1 cellular context compared by ENCODE assay signal in the genomic region with DNA sequence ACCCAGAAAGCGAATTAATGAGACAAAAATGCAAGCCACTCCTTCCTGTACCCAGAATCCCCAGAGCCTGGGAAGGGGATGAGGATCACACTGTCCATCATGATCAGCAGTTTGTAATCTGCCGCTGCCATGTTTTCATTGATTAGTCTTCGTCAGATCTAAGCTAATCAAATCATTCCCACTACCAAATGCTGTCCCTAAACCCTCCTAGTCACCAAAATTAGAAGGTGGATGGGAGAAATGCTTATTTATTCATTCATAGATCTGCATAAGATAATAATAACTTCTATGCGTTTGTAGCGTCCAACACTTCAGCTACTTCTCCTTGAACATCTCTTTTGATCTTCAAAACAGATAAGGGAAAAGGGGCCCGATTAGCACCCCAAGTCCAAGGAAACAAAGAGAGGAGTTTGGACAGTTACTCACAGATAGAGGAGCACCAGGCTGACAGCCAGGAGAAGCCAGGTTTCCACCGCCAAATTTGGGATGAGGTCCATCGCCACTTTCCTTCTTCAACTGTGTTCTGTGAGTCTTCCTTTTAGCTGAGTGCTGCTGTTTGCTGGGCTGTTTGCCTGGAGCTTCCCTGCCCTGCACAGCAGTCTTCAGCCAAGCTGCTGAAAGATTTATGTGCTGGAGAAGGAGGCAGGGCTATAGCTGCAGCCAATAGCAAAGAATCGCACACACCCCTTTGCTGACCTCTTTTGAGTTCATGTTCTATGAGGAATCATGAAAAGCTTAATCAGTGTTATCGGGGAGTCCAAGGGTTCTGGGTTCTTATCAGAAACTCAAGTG.
TF ChIP-seq lines count a peak whose summit lies in the region.

A gene (minus strand): TSS at position 597 of the 792 bp plus-strand sequence. CDS start 100 bp downstream, at position 497.

TF ChIP-seq in K562, 482 proteins besides CTCF, POLR2A, EP300 and RAD21 (continued from another document and continues in another):
- TF ChIP-seq, protein P1, sequence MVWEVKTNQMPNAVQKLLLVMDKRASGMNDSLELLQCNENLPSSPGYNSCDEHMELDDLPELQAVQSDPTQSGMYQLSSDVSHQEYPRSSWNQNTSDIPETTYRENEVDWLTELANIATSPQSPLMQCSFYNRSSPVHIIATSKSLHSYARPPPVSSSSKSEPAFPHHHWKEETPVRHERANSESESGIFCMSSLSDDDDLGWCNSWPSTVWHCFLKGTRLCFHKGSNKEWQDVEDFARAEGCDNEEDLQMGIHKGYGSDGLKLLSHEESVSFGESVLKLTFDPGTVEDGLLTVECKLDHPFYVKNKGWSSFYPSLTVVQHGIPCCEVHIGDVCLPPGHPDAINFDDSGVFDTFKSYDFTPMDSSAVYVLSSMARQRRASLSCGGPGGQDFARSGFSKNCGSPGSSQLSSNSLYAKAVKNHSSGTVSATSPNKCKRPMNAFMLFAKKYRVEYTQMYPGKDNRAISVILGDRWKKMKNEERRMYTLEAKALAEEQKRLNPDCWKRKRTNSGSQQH (CRISPR knock-in tag; IDR thresholded peaks at IDR 0.05), result no peak
- TF ChIP-seq CBX1 (IDR thresholded peaks at IDR 0.05; ENCODE audit: low read depth) (peak; percentile 59; the same call in 1 of the 2 replicates), RB1 (IDR thresholded peaks at IDR 0.05; ENCODE audit: low read depth) (peak; percentile 45; the same call in 1 of the 2 replicates), SOX6 (IDR thresholded peaks at IDR 0.05) (peak; percentile 65), TRIM24 (IDR thresholded peaks at IDR 0.05) (no peak), ELF1 (tag; IDR thresholded peaks at IDR 0.05) (no peak), SMARCB1 (IDR thresholded peaks at IDR 0.05; ENCODE audit: insufficient read length, low read depth) (no peak), ETV6 (IDR thresholded peaks at IDR 0.05; ENCODE audit: borderline replicate concordance in 1 of 2, low read depth in 2 of 2, low read length in 1 of 2) (no peak), ETV6 (CRISPR knock-in tag; IDR thresholded peaks at IDR 0.05; ENCODE audit: borderline replicate concordance) (no peak), FOXA3 (CRISPR knock-in tag; conservative IDR thresholded peaks at IDR 0.05 in 1 of 2, IDR thresholded peaks at IDR 0.05 in 1 of 2) (no peak), SREBF1 (IDR thresholded peaks at IDR 0.05; ENCODE audit: borderline replicate concordance, low read depth, low read length) (no peak), ZNF274 (IDR thresholded peaks at IDR 0.05; ENCODE audit: borderline replicate concordance, low read depth, low read length) (no peak), SP1 (CRISPR knock-in tag; IDR thresholded peaks at IDR 0.05) (no peak), ZNF766 (CRISPR knock-in tag; conservative IDR thresholded peaks at IDR 0.05) (peak; percentile 64; the same call in 1 of the 2 replicates), TBL1XR1 (IDR thresholded peaks at IDR 0.05; ENCODE audit: low read length in 2 of 2) (peak; percentile 41 to 43; a peak in 2 of 4 replicates), SMAD3 (CRISPR knock-in tag; conservative IDR thresholded peaks at IDR 0.05) (no peak), ARID1B (IDR thresholded peaks at IDR 0.05) (peak; percentile 68), CHD4 (IDR thresholded peaks at IDR 0.05; ENCODE audit: insufficient read depth, insufficient replicate concordance, low read depth, low read length, poor library complexity, severe bottlenecking) (no peak), ATF1 (CRISPR knock-in tag; IDR thresholded peaks at IDR 0.05) (no peak), ATF1 (tag; IDR thresholded peaks at IDR 0.05) (0 out of 2 replicates have a peak, but pooled peaks have one; percentile 2), L3MBTL2 (IDR thresholded peaks at IDR 0.05) (no peak), RBM17 (IDR thresholded peaks at IDR 0.05; ENCODE audit: borderline replicate concordance, low read depth, low read length) (no peak), ZC3H4 (CRISPR knock-in tag; IDR thresholded peaks at IDR 0.05; ENCODE audit: borderline replicate concordance) (no peak), OTX1 (CRISPR knock-in tag; IDR thresholded peaks at IDR 0.05) (no peak), PYGO2 (tag; IDR thresholded peaks at IDR 0.05) (no peak), RBM22 (IDR thresholded peaks at IDR 0.05; ENCODE audit: low read depth, low read length, poor library complexity, severe bottlenecking) (no peak), NRF1 (conservative IDR thresholded peaks at IDR 0.05 in 1 of 2, IDR thresholded peaks at IDR 0.05 in 1 of 2) (peak; percentile 46 to 53; a peak in 2 of 4 replicates)
- TF ChIP-seq, protein P2, sequence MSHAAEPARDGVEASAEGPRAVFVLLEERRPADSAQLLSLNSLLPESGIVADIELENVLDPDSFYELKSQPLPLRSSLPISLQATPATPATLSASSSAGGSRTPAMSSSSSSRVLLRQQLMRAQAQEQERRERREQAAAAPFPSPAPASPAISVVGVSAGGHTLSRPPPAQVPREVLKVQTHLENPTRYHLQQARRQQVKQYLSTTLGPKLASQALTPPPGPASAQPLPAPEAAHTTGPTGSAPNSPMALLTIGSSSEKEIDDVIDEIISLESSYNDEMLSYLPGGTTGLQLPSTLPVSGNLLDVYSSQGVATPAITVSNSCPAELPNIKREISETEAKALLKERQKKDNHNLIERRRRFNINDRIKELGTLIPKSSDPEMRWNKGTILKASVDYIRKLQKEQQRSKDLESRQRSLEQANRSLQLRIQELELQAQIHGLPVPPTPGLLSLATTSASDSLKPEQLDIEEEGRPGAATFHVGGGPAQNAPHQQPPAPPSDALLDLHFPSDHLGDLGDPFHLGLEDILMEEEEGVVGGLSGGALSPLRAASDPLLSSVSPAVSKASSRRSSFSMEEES (CRISPR knock-in tag; IDR thresholded peaks at IDR 0.05), result no peak
- TF ChIP-seq, protein P3, sequence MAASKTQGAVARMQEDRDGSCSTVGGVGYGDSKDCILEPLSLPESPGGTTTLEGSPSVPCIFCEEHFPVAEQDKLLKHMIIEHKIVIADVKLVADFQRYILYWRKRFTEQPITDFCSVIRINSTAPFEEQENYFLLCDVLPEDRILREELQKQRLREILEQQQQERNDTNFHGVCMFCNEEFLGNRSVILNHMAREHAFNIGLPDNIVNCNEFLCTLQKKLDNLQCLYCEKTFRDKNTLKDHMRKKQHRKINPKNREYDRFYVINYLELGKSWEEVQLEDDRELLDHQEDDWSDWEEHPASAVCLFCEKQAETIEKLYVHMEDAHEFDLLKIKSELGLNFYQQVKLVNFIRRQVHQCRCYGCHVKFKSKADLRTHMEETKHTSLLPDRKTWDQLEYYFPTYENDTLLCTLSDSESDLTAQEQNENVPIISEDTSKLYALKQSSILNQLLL (CRISPR knock-in tag; IDR thresholded peaks at IDR 0.05; ENCODE audit: borderline replicate concordance), result no peak
- TF ChIP-seq, protein P4, sequence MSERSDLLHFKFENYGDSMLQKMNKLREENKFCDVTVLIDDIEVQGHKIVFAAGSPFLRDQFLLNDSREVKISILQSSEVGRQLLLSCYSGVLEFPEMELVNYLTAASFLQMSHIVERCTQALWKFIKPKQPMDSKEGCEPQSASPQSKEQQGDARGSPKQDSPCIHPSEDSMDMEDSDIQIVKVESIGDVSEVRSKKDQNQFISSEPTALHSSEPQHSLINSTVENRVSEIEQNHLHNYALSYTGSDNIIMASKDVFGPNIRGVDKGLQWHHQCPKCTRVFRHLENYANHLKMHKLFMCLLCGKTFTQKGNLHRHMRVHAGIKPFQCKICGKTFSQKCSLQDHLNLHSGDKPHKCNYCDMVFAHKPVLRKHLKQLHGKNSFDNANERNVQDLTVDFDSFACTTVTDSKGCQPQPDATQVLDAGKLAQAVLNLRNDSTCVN (CRISPR knock-in tag; IDR thresholded peaks at IDR 0.05), result no peak
- TF ChIP-seq, protein P5, sequence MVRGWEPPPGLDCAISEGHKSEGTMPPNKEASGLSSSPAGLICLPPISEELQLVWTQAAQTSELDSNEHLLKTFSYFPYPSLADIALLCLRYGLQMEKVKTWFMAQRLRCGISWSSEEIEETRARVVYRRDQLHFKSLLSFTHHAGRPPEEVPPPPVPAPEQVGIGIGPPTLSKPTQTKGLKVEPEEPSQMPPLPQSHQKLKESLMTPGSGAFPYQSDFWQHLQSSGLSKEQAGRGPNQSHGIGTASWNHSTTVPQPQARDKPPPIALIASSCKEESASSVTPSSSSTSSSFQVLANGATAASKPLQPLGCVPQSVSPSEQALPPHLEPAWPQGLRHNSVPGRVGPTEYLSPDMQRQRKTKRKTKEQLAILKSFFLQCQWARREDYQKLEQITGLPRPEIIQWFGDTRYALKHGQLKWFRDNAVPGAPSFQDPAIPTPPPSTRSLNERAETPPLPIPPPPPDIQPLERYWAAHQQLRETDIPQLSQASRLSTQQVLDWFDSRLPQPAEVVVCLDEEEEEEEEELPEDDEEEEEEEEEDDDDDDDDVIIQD (CRISPR knock-in tag; IDR thresholded peaks at IDR 0.05), result no peak
- TF ChIP-seq, protein P6, sequence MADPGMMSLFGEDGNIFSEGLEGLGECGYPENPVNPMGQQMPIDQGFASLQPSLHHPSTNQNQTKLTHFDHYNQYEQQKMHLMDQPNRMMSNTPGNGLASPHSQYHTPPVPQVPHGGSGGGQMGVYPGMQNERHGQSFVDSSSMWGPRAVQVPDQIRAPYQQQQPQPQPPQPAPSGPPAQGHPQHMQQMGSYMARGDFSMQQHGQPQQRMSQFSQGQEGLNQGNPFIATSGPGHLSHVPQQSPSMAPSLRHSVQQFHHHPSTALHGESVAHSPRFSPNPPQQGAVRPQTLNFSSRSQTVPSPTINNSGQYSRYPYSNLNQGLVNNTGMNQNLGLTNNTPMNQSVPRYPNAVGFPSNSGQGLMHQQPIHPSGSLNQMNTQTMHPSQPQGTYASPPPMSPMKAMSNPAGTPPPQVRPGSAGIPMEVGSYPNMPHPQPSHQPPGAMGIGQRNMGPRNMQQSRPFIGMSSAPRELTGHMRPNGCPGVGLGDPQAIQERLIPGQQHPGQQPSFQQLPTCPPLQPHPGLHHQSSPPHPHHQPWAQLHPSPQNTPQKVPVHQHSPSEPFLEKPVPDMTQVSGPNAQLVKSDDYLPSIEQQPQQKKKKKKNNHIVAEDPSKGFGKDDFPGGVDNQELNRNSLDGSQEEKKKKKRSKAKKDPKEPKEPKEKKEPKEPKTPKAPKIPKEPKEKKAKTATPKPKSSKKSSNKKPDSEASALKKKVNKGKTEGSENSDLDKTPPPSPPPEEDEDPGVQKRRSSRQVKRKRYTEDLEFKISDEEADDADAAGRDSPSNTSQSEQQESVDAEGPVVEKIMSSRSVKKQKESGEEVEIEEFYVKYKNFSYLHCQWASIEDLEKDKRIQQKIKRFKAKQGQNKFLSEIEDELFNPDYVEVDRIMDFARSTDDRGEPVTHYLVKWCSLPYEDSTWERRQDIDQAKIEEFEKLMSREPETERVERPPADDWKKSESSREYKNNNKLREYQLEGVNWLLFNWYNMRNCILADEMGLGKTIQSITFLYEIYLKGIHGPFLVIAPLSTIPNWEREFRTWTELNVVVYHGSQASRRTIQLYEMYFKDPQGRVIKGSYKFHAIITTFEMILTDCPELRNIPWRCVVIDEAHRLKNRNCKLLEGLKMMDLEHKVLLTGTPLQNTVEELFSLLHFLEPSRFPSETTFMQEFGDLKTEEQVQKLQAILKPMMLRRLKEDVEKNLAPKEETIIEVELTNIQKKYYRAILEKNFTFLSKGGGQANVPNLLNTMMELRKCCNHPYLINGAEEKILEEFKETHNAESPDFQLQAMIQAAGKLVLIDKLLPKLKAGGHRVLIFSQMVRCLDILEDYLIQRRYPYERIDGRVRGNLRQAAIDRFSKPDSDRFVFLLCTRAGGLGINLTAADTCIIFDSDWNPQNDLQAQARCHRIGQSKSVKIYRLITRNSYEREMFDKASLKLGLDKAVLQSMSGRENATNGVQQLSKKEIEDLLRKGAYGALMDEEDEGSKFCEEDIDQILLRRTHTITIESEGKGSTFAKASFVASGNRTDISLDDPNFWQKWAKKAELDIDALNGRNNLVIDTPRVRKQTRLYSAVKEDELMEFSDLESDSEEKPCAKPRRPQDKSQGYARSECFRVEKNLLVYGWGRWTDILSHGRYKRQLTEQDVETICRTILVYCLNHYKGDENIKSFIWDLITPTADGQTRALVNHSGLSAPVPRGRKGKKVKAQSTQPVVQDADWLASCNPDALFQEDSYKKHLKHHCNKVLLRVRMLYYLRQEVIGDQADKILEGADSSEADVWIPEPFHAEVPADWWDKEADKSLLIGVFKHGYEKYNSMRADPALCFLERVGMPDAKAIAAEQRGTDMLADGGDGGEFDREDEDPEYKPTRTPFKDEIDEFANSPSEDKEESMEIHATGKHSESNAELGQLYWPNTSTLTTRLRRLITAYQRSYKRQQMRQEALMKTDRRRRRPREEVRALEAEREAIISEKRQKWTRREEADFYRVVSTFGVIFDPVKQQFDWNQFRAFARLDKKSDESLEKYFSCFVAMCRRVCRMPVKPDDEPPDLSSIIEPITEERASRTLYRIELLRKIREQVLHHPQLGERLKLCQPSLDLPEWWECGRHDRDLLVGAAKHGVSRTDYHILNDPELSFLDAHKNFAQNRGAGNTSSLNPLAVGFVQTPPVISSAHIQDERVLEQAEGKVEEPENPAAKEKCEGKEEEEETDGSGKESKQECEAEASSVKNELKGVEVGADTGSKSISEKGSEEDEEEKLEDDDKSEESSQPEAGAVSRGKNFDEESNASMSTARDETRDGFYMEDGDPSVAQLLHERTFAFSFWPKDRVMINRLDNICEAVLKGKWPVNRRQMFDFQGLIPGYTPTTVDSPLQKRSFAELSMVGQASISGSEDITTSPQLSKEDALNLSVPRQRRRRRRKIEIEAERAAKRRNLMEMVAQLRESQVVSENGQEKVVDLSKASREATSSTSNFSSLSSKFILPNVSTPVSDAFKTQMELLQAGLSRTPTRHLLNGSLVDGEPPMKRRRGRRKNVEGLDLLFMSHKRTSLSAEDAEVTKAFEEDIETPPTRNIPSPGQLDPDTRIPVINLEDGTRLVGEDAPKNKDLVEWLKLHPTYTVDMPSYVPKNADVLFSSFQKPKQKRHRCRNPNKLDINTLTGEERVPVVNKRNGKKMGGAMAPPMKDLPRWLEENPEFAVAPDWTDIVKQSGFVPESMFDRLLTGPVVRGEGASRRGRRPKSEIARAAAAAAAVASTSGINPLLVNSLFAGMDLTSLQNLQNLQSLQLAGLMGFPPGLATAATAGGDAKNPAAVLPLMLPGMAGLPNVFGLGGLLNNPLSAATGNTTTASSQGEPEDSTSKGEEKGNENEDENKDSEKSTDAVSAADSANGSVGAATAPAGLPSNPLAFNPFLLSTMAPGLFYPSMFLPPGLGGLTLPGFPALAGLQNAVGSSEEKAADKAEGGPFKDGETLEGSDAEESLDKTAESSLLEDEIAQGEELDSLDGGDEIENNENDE (IDR thresholded peaks at IDR 0.05; ENCODE audit: low read depth, low read length), result no peak
